ENCODE assay signal across 11 cellular contexts in the genomic region with DNA sequence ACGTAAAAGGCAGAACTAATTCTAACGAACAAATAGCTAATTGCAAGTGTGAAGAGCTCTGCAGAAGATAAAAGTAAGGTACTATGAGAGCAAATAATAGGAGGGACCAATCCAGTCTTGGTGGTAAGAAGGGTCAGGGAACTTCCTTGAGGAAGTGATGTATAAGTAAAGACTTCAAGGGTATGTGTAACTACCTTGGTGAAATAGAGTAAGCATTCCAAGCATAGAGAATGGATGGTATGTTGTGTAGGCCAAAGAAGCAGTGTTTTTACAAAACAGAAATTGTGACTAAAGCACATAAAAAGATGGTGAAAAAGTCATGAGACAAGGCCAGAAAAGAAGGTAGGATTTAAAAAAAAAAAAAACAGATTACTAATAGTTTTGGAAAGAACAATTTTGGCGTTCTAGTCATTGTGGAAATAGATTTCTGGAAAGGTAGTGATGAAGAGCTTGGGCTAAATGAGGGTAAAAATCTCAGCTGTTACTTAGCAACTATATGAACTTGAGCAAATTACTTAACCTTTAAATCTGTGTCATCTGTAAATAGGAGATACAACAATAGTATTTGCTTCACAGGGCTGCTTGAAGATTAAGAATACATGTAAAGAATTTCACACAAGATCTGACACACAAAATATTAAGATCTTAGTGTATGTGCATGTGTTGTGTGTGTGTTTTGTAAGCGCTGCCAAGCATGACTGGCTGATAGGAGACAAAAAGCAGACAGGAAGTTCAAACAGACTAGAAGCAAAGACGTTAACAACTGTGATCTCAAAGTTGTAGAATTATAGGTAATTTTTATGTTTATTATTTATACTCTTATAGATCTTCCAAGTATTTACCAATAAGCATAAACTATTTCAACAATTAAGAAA.
DNase-seq lines count a peak whose midpoint lies in the region; ATAC-seq, FAIRE-seq and TF ChIP-seq lines count a peak whose summit lies in the region.
"Had no signal": no experiment of that assay in that cellular context is flagged by ENCODE, and none has a peak within 500 bp of the region (broad histone marks: within the 10 kb centered on the region; RNA-seq: fewer than 3 reads in every experiment).

No MANE protein-coding gene starts in this region.

- TF ChIP-seq CTCF in fibroblast of the aortic adventitia (IDR thresholded peaks at IDR 0.05; ENCODE audit: insufficient read depth, low read length) = no peak

- DNase-seq in HCEC 1CT (peak; percentile 15), fibroblast of the aortic adventitia (ENCODE audit: low read depth) (peak; percentile 58), trophoblast cell (peak in 1 of 2 donors; percentile 86), hypothalamus (lab: John Stamatoyannopoulos, UW) (no peak)
- no peak for DNase-seq in activated T-cell treated with anti-CD3 and anti-CD28 coated beads, Interleukin-2, amount 50 U/mL, for 1 hour
- DNase-seq: activated CD8-positive, alpha-beta memory T cell treated with anti-CD3 and anti-CD28 coated beads, Interleukin-2, amount 50 U/mL, for 48 hours; activated naive CD8-positive, alpha-beta T cell treated with anti-CD3 and anti-CD28 coated beads, Interleukin-2, amount 10 ng/mL, durations not matched to agents 7 days and 5 days; tibial artery had no signal

- no peak overlapping the region for H2AK5ac ChIP-seq in trophoblast cell (ENCODE audit: low read length)

- peak overlapping the region; percentile 98 for H3K27ac ChIP-seq in trophoblast cell (ENCODE audit: low read depth, low read length)
- H3K27ac ChIP-seq: tibial artery had no signal

- no peak overlapping the region for H2AFZ ChIP-seq in trophoblast cell (ENCODE audit: insufficient read depth, low read length, poor library complexity)

- ATAC-seq in GM18520 (IDR thresholded peaks at IDR 0.05; ENCODE audit: unreplicated experiment) (no peak), GM19035 (IDR thresholded peaks at IDR 0.05; ENCODE audit: unreplicated experiment) (no peak)

- H2BK120ac ChIP-seq in trophoblast cell (ENCODE audit: insufficient read depth, low read length, poor library complexity) = no peak overlapping the region

- H4K91ac ChIP-seq in trophoblast cell (ENCODE audit: low read depth, low read length) = no peak overlapping the region

- peaks cover 4% of the 10 kb centered on the region for H3K79me2 ChIP-seq in trophoblast cell (ENCODE audit: control insufficient read depth, insufficient read depth, low read length, poor library complexity)

- H3K4me3 ChIP-seq in fibroblast of the aortic adventitia (ENCODE audit: low read depth, low read length) (no peak overlapping the region), trophoblast cell (ENCODE audit: low read depth, low read length) (no peak overlapping the region)
- H3K4me3 ChIP-seq: tibial artery had no signal

- no peak overlapping the region for H3K18ac ChIP-seq in trophoblast cell (ENCODE audit: low read length)

- H3K23ac ChIP-seq in trophoblast cell (ENCODE audit: low read length) = no peak overlapping the region

- no peak overlapping the region for H3K14ac ChIP-seq in trophoblast cell (ENCODE audit: low read length)

- no peaks in the 10 kb centered on the region for H3K27me3 ChIP-seq in trophoblast cell (ENCODE audit: insufficient read depth, low read length)
- H3K27me3 ChIP-seq: tibial artery had no signal

- no peak overlapping the region for H3K4ac ChIP-seq in trophoblast cell (ENCODE audit: low read depth, low read length)

- no peak overlapping the region for H2BK12ac ChIP-seq in trophoblast cell (ENCODE audit: low read length)

- H3K4me2 ChIP-seq in trophoblast cell (ENCODE audit: low read length) = no peak overlapping the region

- no peak overlapping the region for H2BK5ac ChIP-seq in trophoblast cell (ENCODE audit: low read depth, low read length, poor library complexity)

- H4K12ac ChIP-seq in trophoblast cell (ENCODE audit: low read depth, low read length) = no peak overlapping the region

- H3K4me1 ChIP-seq in trophoblast cell (ENCODE audit: control insufficient read depth in 1 of 2, insufficient read depth in 2 of 2, low read length in 2 of 2) = peaks cover 10 to 25% of the 10 kb centered on the region in 2 experiments
- H3K4me1 ChIP-seq: tibial artery had no signal

- H3K9ac ChIP-seq in trophoblast cell (ENCODE audit: low read length) = no peak overlapping the region

- FAIRE-seq in TTC549 (lab: Jason Lieb, UNC) = peak; percentile 37

- no CpG with 5 or more reads among the region's 5 CpGs for WGBS in trophoblast cell (ENCODE audit: extremely low coverage, insufficient coverage, insufficient read length)

- H3K79me1 ChIP-seq in trophoblast cell (ENCODE audit: low read length) = peaks cover 17% of the 10 kb centered on the region

- no peak overlapping the region for H4K8ac ChIP-seq in trophoblast cell (ENCODE audit: low read depth, low read length)

- H3K9me3 ChIP-seq in trophoblast cell (ENCODE audit: insufficient read depth, low read depth, low read length) = peaks cover 1% of the 10 kb centered on the region
- H3K9me3 ChIP-seq: tibial artery had no signal

- H3K36me3 ChIP-seq in trophoblast cell (ENCODE audit: control insufficient read depth in 1 of 2, insufficient read depth in 2 of 2, low read length in 2 of 2) = peaks cover 15 to 16% of the 10 kb centered on the region in 2 experiments
- H3K36me3 ChIP-seq: tibial artery had no signal

Comparison
In these comparisons a context has a peak if more than half of its experiments do, and no peak if none do; other contexts are left out.
1. DNase-seq: peak in HCEC 1CT (single experiment) and fibroblast of the aortic adventitia (single experiment); none in hypothalamus (0 of 51) and activated T-cell treated with anti-CD3 and anti-CD28 coated beads, Interleukin-2, amount 50 U/mL, for 1 hour (single experiment).